Comparison of ENCODE assay signal across 1 cellular context in genomic region chr1:32351077-32351858, GRCh38.
TF ChIP-seq lines count a peak whose summit lies in the region.

No MANE protein-coding gene starts in this region.

TF ChIP-seq in K562, 482 proteins besides CTCF, POLR2A, EP300 and RAD21 (continued from another document and continues in another):
- TF ChIP-seq ZBTB11 (CRISPR knock-in tag; IDR thresholded peaks at IDR 0.05) (peak in 1 of 3 experiments; percentile 80; a peak in 1 of 6 replicates), SUPT5H (IDR thresholded peaks at IDR 0.05) (peak; percentile 51; the same call in 1 of the 2 replicates), TFAP4 (CRISPR knock-in tag; IDR thresholded peaks at IDR 0.05; ENCODE audit: borderline replicate concordance) (peak; percentile 93), GATA2 (CRISPR knock-in tag; IDR thresholded peaks at IDR 0.05) (no peak), PRPF4 (IDR thresholded peaks at IDR 0.05; ENCODE audit: insufficient read depth, low read depth, low read length, poor library complexity, severe bottlenecking) (no peak), ESRRB (CRISPR knock-in tag; IDR thresholded peaks at IDR 0.05; ENCODE audit: borderline replicate concordance) (no peak), L3MBTL2 (IDR thresholded peaks at IDR 0.05) (peak; percentile 39), PTBP1 (IDR thresholded peaks at IDR 0.05; ENCODE audit: low read depth, low read length) (no peak), ZNF785 (CRISPR knock-in tag; IDR thresholded peaks at IDR 0.05) (no peak), CHCHD3 (CRISPR knock-in tag; IDR thresholded peaks at IDR 0.05) (no peak), CBFA2T3 (IDR thresholded peaks at IDR 0.05) (no peak; the same call in 1 of the 2 replicates), BCOR (IDR thresholded peaks at IDR 0.05) (0 out of 2 replicates have a peak, but pooled peaks have one; percentile 33), TAL1 (IDR thresholded peaks at IDR 0.05) (no peak), ZNF583 (CRISPR knock-in tag; IDR thresholded peaks at IDR 0.05) (0 out of 2 replicates have a peak, but pooled peaks have one; percentile 90), HMGN3 (IDR thresholded peaks at IDR 0.05; ENCODE audit: borderline replicate concordance, extremely low read depth, insufficient read length, low read depth, low read length) (peak; percentile 74), SIX5 (IDR thresholded peaks at IDR 0.05; ENCODE audit: borderline replicate concordance in 1 of 2, insufficient read depth in 1 of 2, low read depth in 1 of 2, low read length in 2 of 2) (no peak; a peak in 1 of 4 replicates), BDP1 (IDR thresholded peaks at IDR 0.05; ENCODE audit: insufficient read depth, insufficient read length) (no peak), ILF3 (IDR thresholded peaks at IDR 0.05; ENCODE audit: borderline replicate concordance) (no peak; the same call in 1 of the 2 replicates), KAT8 (IDR thresholded peaks at IDR 0.05; ENCODE audit: low read depth) (no peak), ZNF695 (CRISPR knock-in tag; IDR thresholded peaks at IDR 0.05) (no peak), MTA2 (IDR thresholded peaks at IDR 0.05; ENCODE audit: low read depth) (no peak), ASH1L (IDR thresholded peaks at IDR 0.05; ENCODE audit: borderline replicate concordance, low read depth, partially characterized antibody) (no peak), AFF4 (CRISPR knock-in tag; IDR thresholded peaks at IDR 0.05) (no peak), ZNF436 (CRISPR knock-in tag; IDR thresholded peaks at IDR 0.05) (no peak), HMGXB4 (CRISPR knock-in tag; IDR thresholded peaks at IDR 0.05) (peak; percentile 45; the same call in 1 of the 2 replicates), ZNF511 (CRISPR knock-in tag; IDR thresholded peaks at IDR 0.05) (peak; percentile 95; the same call in 1 of the 2 replicates), SMARCB1 (IDR thresholded peaks at IDR 0.05; ENCODE audit: insufficient read length, low read depth) (no peak), FOS (IDR thresholded peaks at IDR 0.05; ENCODE audit: extremely low read depth, insufficient read length) (no peak), TCF7 (IDR thresholded peaks at IDR 0.05; ENCODE audit: borderline replicate concordance) (no peak), GTF3C2 (IDR thresholded peaks at IDR 0.05; ENCODE audit: borderline replicate concordance, extremely low read depth, insufficient read length) (no peak), TAF1 (IDR thresholded peaks at IDR 0.05; ENCODE audit: control insufficient read depth, extremely low read depth, insufficient read depth, low read length, severe bottlenecking) (peak; percentile 75), UBTF (IDR thresholded peaks at IDR 0.05; ENCODE audit: borderline replicate concordance in 1 of 2, low read depth in 2 of 2, low read length in 2 of 2) (no peak; a peak in 1 of 4 replicates), KLF13 (tag; IDR thresholded peaks at IDR 0.05; ENCODE audit: borderline replicate concordance, low read depth) (peak; percentile 50), RFX1 (IDR thresholded peaks at IDR 0.05) (no peak), STAT5B (CRISPR knock-in tag; IDR thresholded peaks at IDR 0.05) (no peak), ZNF77 (CRISPR knock-in tag; IDR thresholded peaks at IDR 0.05) (no peak), ZNF561 (CRISPR knock-in tag; conservative IDR thresholded peaks at IDR 0.05) (no peak), TRIM25 (IDR thresholded peaks at IDR 0.05; ENCODE audit: borderline replicate concordance) (no peak), SIN3B (IDR thresholded peaks at IDR 0.05; ENCODE audit: low read depth) (peak; percentile 80), ATF1 (CRISPR knock-in tag; IDR thresholded peaks at IDR 0.05) (peak; percentile 51; the same call in 1 of the 2 replicates), ATF1 (tag; IDR thresholded peaks at IDR 0.05) (peak; percentile 68), ARID1B (IDR thresholded peaks at IDR 0.05) (no peak; the same call in 1 of the 2 replicates)
